ENCODE assay signal across 9 cellular contexts in the genomic region with DNA sequence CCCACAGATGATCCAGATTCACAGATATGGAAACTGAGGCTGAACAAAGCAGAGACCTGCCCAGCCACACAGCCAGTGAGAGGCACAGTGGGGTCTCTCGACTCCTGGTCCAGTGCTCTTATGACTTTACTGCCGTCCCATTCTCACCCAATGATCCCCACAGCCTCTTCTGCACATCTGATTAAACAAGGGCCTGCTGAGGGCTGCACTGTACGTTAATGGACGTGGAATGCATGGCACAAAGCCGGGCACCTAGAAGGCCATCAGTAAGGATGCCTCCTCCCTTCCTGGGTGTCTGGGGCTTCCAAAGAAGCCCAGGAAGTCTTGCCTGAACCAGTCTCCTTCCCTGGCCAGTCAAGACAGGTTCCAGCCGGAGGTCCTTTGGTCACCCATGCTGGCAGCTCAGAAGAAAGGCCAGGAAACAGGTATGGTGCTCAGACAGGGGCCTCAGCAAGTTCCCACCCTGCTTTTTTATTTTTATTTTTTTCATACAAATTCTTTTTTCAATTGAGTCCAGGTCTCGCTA. TPM values are rescaled to one million over a fixed set of nuclear protein-coding genes. Genes with fewer than 3 reads are reported as not detected.
DNase-seq lines count a peak whose midpoint lies in the region; ATAC-seq and TF ChIP-seq lines count a peak whose summit lies in the region.
"Had no signal": no experiment of that assay in that cellular context is flagged by ENCODE, and none has a peak within 500 bp of the region (broad histone marks: within the 10 kb centered on the region; RNA-seq: fewer than 3 reads in every experiment).

No MANE protein-coding gene starts in this region.

- H3K9me3 Mint-ChIP-seq in central memory CD8-positive, alpha-beta T cell: no peaks in the 10 kb centered on the region
- H3K9me3 Mint-ChIP-seq: endodermal cell had no signal

- H3K27ac ChIP-seq in HCT116 (ENCODE audit: low read depth, low read length) (no peak overlapping the region), smooth muscle cell (ENCODE audit: low read depth) (no peak overlapping the region)
- H3K27ac ChIP-seq: PC-9 had no signal

- H3K27me3 Mint-ChIP-seq in central memory CD8-positive, alpha-beta T cell: no peaks in the 10 kb centered on the region

- H3K36me3 ChIP-seq in HCT116 (ENCODE audit: control insufficient read depth in 1 of 2, insufficient read depth in 2 of 2, low read length in 2 of 2): no peaks in the 10 kb centered on the region
- H3K36me3 ChIP-seq in smooth muscle cell (ENCODE audit: low read depth): no peaks in the 10 kb centered on the region

- H3K36me3 Mint-ChIP-seq in central memory CD8-positive, alpha-beta T cell (ENCODE audit: insufficient read depth): peaks cover 19% of the 10 kb centered on the region

- peaks cover 13 to 26% of the 10 kb centered on the region in 2 experiments for H3K4me1 ChIP-seq in HCT116 (ENCODE audit: control insufficient read depth in 1 of 2, insufficient read depth in 2 of 2, low read length in 2 of 2)
- peaks cover 18% of the 10 kb centered on the region for H3K4me1 ChIP-seq in smooth muscle cell (ENCODE audit: low read depth)

- H4K20me1 ChIP-seq in HCT116 (ENCODE audit: insufficient read depth) (no peaks in the 10 kb centered on the region), smooth muscle cell (ENCODE audit: low read depth) (peaks cover 15% of the 10 kb centered on the region)

- CTCF ChIA-PET in HCT116 (lab: Charles Lee): interaction anchor here (1.2 kb wide), 1 partner anchor 26 kb away, joined by 4 read pairs; no protein-coding TSS in a partner anchor

- no peak for TF ChIP-seq CTCF in HCT116 (IDR thresholded peaks at IDR 0.05 in 2 of 3, conservative IDR thresholded peaks at IDR 0.05 in 1 of 3; ENCODE audit: borderline replicate concordance in 1 of 3, insufficient read depth in 1 of 3, low read depth in 2 of 3, low read length in 2 of 3)
- TF ChIP-seq CTCF in smooth muscle cell (IDR thresholded peaks at IDR 0.05; ENCODE audit: borderline replicate concordance, insufficient read depth, poor library complexity, severe bottlenecking): no peak

- no peaks in the 10 kb centered on the region for H3K9me2 ChIP-seq in HCT116 (ENCODE audit: insufficient read depth)

- TSS peak; percentile 28 for BruUV-seq in HCT116 (replicated peaks; lab: Mats Ljungman, UMichigan)

- H3K27me3 ChIP-seq in HCT116 (ENCODE audit: insufficient read depth, low read length): no peaks in the 10 kb centered on the region
- no peaks in the 10 kb centered on the region for H3K27me3 ChIP-seq in smooth muscle cell (ENCODE audit: low read depth)

- 92% methylated on average over 7 of the region's 7 CpGs for WGBS in smooth muscle cell (ENCODE audit: low lambda C conversion rate)

- H3K79me2 ChIP-seq in HCT116 (ENCODE audit: insufficient read depth, low read length) (no peaks in the 10 kb centered on the region), smooth muscle cell (ENCODE audit: low read depth) (peaks cover 21% of the 10 kb centered on the region)

- H3K9me3 ChIP-seq in HCT116 (ENCODE audit: control insufficient read depth in 1 of 2, insufficient read depth in 1 of 2, low read depth in 1 of 2, low read length in 2 of 2) (no peaks in the 10 kb centered on the region), smooth muscle cell (replicated peaks; ENCODE audit: low read depth) (no peaks in the 10 kb centered on the region)
- H3K9me3 ChIP-seq: mucosa of descending colon had no signal

- ATAC-seq in HCT116: no peak
- no peak for ATAC-seq in central memory CD8-positive, alpha-beta T cell (replicated peaks; ENCODE audit: extremely low read depth, poor library complexity, severe bottlenecking)
- ATAC-seq: mucosa of descending colon had no signal

- H3K4me2 ChIP-seq in HCT116 (ENCODE audit: low read length) (no peak overlapping the region), smooth muscle cell (peak overlapping the region; percentile 89)
- H3K4me2 ChIP-seq: PC-9 had no signal

- H3K4me1 Mint-ChIP-seq in central memory CD8-positive, alpha-beta T cell: peaks cover 54% of the 10 kb centered on the region

- no peak for TF ChIP-seq RAD21 in HCT116 (IDR thresholded peaks at IDR 0.05; ENCODE audit: low read depth)

- H3F3A ChIP-seq in smooth muscle cell (ENCODE audit: low read depth): peaks cover 9% of the 10 kb centered on the region

- H3K4me3 ChIP-seq in HCT116 (replicated peaks in 1 of 2; ENCODE audit: low read depth in 1 of 2, low read length in 2 of 2) (no peak overlapping the region), smooth muscle cell (peak overlapping the region; percentile 86)
- H3K4me3 ChIP-seq: mucosa of descending colon, PC-9 had no signal

- no peak for TF ChIP-seq POLR2A in HCT116 (IDR thresholded peaks at IDR 0.05; ENCODE audit: borderline replicate concordance, extremely low read depth, insufficient read depth, insufficient read length)

- POLR2A ChIA-PET in HCT116 (lab: Charles Lee): no interaction called here

- RAD21 ChIA-PET in HCT116 (lab: Charles Lee; ENCODE audit: low non-redundant PET in 1 of 2, low total read pairs in 2 of 2, uncharacterized antibody in 2 of 2, unreplicated experiment in 2 of 2): no interaction called here

- no peak overlapping the region for H3K4me3 Mint-ChIP-seq in central memory CD8-positive, alpha-beta T cell
- H3K4me3 Mint-ChIP-seq: endodermal cell had no signal

- peak overlapping the region; percentile 75 for H3K27ac Mint-ChIP-seq in central memory CD8-positive, alpha-beta T cell (ENCODE audit: low read depth)
- H3K27ac Mint-ChIP-seq: endodermal cell had no signal

- H3K9ac ChIP-seq in HCT116 (ENCODE audit: low read length) (no peak overlapping the region), smooth muscle cell (ENCODE audit: low read depth) (no peak overlapping the region)

- intact Hi-C loops in HCT116 (cut with micrococcal nuclease): no loop called here

- H2AFZ ChIP-seq in HCT116 (ENCODE audit: low read depth, low read length, poor library complexity, severe bottlenecking) (no peak overlapping the region), smooth muscle cell (ENCODE audit: low read depth) (no peak overlapping the region)
- H2AFZ ChIP-seq: PC-9 had no signal

- no peak for DNase-seq in HCT116 (ENCODE audit: low read depth, low spot score)
- no peak for DNase-seq in central memory CD8-positive, alpha-beta T cell (ENCODE audit: low spot score in 2 of 2)
- DNase-seq in smooth muscle cell (lab: John Stamatoyannopoulos, UW; ENCODE audit: unreplicated experiment): no peak
- no peak for DNase-seq in stimulated activated CD4-positive, alpha-beta T cell treated with anti-CD3 and anti-CD28 coated beads, Interleukin-15, amount 100 ng/mL, for 24 hours
- no peak for DNase-seq in dedifferentiated amniotic fluid mesenchymal stem cell (ENCODE audit: extremely low spot score)
- DNase-seq in NCI-H526 treated with DMSO at 0.1 percent for 48 hours (lab: John Stamatoyannopoulos, UW): no peak
- DNase-seq: endodermal cell, PC-9 had no signal

TF ChIP-seq in HCT116, 20 proteins besides CTCF, POLR2A, EP300 and RAD21 (continues in another document):
- TF ChIP-seq EZH2 (IDR thresholded peaks at IDR 0.05) (no peak), SRF (IDR thresholded peaks at IDR 0.05; ENCODE audit: low read depth) (no peak), ZFX (IDR thresholded peaks at IDR 0.05) (no peak), EZH2phosphoT487 (IDR thresholded peaks at IDR 0.05; ENCODE audit: borderline replicate concordance) (no peak), EGR1 (IDR thresholded peaks at IDR 0.05; ENCODE audit: low read depth) (no peak)
- TF ChIP-seq, protein P1, sequence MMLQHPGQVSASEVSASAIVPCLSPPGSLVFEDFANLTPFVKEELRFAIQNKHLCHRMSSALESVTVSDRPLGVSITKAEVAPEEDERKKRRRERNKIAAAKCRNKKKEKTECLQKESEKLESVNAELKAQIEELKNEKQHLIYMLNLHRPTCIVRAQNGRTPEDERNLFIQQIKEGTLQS (IDR thresholded peaks at IDR 0.05): no peak
- TF ChIP-seq, protein P2, sequence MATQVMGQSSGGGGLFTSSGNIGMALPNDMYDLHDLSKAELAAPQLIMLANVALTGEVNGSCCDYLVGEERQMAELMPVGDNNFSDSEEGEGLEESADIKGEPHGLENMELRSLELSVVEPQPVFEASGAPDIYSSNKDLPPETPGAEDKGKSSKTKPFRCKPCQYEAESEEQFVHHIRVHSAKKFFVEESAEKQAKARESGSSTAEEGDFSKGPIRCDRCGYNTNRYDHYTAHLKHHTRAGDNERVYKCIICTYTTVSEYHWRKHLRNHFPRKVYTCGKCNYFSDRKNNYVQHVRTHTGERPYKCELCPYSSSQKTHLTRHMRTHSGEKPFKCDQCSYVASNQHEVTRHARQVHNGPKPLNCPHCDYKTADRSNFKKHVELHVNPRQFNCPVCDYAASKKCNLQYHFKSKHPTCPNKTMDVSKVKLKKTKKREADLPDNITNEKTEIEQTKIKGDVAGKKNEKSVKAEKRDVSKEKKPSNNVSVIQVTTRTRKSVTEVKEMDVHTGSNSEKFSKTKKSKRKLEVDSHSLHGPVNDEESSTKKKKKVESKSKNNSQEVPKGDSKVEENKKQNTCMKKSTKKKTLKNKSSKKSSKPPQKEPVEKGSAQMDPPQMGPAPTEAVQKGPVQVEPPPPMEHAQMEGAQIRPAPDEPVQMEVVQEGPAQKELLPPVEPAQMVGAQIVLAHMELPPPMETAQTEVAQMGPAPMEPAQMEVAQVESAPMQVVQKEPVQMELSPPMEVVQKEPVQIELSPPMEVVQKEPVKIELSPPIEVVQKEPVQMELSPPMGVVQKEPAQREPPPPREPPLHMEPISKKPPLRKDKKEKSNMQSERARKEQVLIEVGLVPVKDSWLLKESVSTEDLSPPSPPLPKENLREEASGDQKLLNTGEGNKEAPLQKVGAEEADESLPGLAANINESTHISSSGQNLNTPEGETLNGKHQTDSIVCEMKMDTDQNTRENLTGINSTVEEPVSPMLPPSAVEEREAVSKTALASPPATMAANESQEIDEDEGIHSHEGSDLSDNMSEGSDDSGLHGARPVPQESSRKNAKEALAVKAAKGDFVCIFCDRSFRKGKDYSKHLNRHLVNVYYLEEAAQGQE (IDR thresholded peaks at IDR 0.05; ENCODE audit: low read depth): no peak

RNA-seq across cellular contexts. Expression of a gene that starts 3.8 kb away (rescaled TPM):
- total RNA-seq in HCT116 (2021; ENCODE audit: unreplicated experiment) (4.8 TPM), smooth muscle cell (3.3 and 15.7 TPM in 2 replicates)
- polyA plus RNA-seq in HCT116 (2012): 4.1 and 5.5 TPM in 2 replicates
- 15.3 and 18.2 TPM in 2 replicates for polyA plus RNA-seq in smooth muscle cell

RNA-seq across cellular contexts. Expression of a gene that starts 15.6 kb away (rescaled TPM):
- 1.2 TPM for total RNA-seq in HCT116 (2021; ENCODE audit: unreplicated experiment)
- polyA plus RNA-seq in HCT116 (2012): 0.06 TPM in 1 of 2 replicates, not detected in the other
- total RNA-seq in smooth muscle cell: not detected in 2 replicates
- polyA plus RNA-seq in smooth muscle cell: not detected in 2 replicates
- total RNA-seq: endodermal cell, mucosa of descending colon, PC-9 had no signal

RNA-seq across cellular contexts. Expression of a gene that starts 48.1 kb away (rescaled TPM):
- 5.9 TPM for total RNA-seq in HCT116 (2021; ENCODE audit: unreplicated experiment)
- polyA plus RNA-seq in HCT116 (2012): 6.3 TPM in 2 replicates
- 3.1 and 5.6 TPM in 2 replicates for total RNA-seq in smooth muscle cell
- 4.8 and 6.4 TPM in 2 replicates for polyA plus RNA-seq in smooth muscle cell

RNA-seq across cellular contexts. Expression of a gene that starts 49.0 kb away (rescaled TPM):
- total RNA-seq in HCT116 (2021; ENCODE audit: unreplicated experiment) (2.9 TPM), smooth muscle cell (2.0 TPM in 1 of 2 replicates, not detected in the other)
- 0.73 and 0.99 TPM in 2 replicates for polyA plus RNA-seq in HCT116 (2012)
- polyA plus RNA-seq in smooth muscle cell: 1.1 TPM in 1 of 2 replicates, not detected in the other

RNA-seq across cellular contexts. Expression of a gene that starts 55.9 kb away (rescaled TPM):
- 292 TPM for total RNA-seq in HCT116 (2021; ENCODE audit: unreplicated experiment)
- polyA plus RNA-seq in HCT116 (2012): 171 and 250 TPM in 2 replicates
- total RNA-seq in smooth muscle cell: 194 and 253 TPM in 2 replicates
- polyA plus RNA-seq in smooth muscle cell: 233 and 235 TPM in 2 replicates
